ENCODE assay signal across 10 cellular contexts in the genomic region with DNA sequence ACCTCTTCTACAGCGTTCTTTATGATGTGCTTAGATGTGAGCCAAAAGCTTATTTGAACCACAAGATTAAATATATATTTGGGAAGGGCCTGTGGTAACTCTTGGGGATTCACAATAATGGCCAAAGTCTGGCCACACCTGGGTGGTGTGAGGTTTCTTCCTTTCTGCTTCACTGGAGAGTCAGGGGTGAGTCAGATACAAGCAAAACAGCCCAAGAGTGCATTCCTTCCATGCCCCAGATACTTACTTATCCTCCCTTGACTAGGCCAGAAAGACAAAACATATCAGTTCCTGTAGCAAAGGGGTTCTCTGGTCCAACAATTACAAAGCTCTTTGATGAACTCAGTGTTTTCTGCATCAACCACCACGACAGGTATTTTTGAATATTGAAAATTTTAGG. TPM values are rescaled to one million over a fixed set of nuclear protein-coding genes. Genes with fewer than 3 reads are reported as not detected.
DNase-seq lines count a peak whose midpoint lies in the region; ATAC-seq and TF ChIP-seq lines count a peak whose summit lies in the region.
"Had no signal": no experiment of that assay in that cellular context is flagged by ENCODE, and none has a peak within 500 bp of the region (broad histone marks: within the 10 kb centered on the region; RNA-seq: fewer than 3 reads in every experiment).

No MANE protein-coding gene starts in this region.

- peak in 1 of 2 donors; percentile 5 for ATAC-seq in CD4-positive, CD25-positive, alpha-beta regulatory T cell (ENCODE audit: low read depth in 2 of 2)
- ATAC-seq in GM19467 (IDR thresholded peaks at IDR 0.05; ENCODE audit: unreplicated experiment) (peak; percentile 70), HG03571 (IDR thresholded peaks at IDR 0.05; ENCODE audit: unreplicated experiment) (peak; percentile 63), gastrocnemius medialis (no peak)

- peak overlapping the region; percentile 15 to 70 (median 48) for H3K27ac Mint-ChIP-seq in CD4-positive, CD25-positive, alpha-beta regulatory T cell

- no peak for TF ChIP-seq CTCF in esophagus squamous epithelium (IDR thresholded peaks at IDR 0.05)
- TF ChIP-seq CTCF in gastrocnemius medialis (IDR thresholded peaks at IDR 0.05 in 4 of 5, conservative IDR thresholded peaks at IDR 0.05 in 1 of 5), result no peak

- in situ Hi-C loops in gastrocnemius medialis (cut with MboI; ENCODE audit: low sequenced_read_pairs in 4 of 4), result no loop called here

- H3K9me3 ChIP-seq in CD4-positive, CD25-positive, alpha-beta regulatory T cell (ENCODE audit: control insufficient read depth in 2 of 2, low read length in 2 of 2), result no peaks in the 10 kb centered on the region
- H3K9me3 ChIP-seq in esophagus squamous epithelium, result no peaks in the 10 kb centered on the region
- no peaks in the 10 kb centered on the region for H3K9me3 ChIP-seq in gastrocnemius medialis

- H3K4me3 Mint-ChIP-seq in CD4-positive, CD25-positive, alpha-beta regulatory T cell, result peak overlapping the region in 2 of 4 donors; percentile 14 to 31

- DNase-seq in CD4-positive, CD25-positive, alpha-beta regulatory T cell, result peak in 1 of 3 donors; percentile 42
- DNase-seq in esophagus squamous epithelium (lab: John Stamatoyannopoulos, UW) (no peak), NCI-H524 treated with DMSO at 0.1 percent for 48 hours (lab: John Stamatoyannopoulos, UW) (no peak), NCI-H187 treated with DMSO at 0.1 percent for 48 hours (lab: John Stamatoyannopoulos, UW) (no peak), NCI-H2029 treated with DMSO at 0.1 percent for 48 hours (lab: John Stamatoyannopoulos, UW) (no peak), gastrocnemius medialis (no peak)

- H3K27me3 ChIP-seq in CD4-positive, CD25-positive, alpha-beta regulatory T cell (ENCODE audit: control insufficient read depth, insufficient read depth, low read length), result no peaks in the 10 kb centered on the region
- H3K27me3 ChIP-seq in esophagus squamous epithelium (no peaks in the 10 kb centered on the region), gastrocnemius medialis (no peaks in the 10 kb centered on the region)

- peaks cover 48% of the 10 kb centered on the region for H3K36me3 Mint-ChIP-seq in CD4-positive, CD25-positive, alpha-beta regulatory T cell

- TF ChIP-seq POLR2A in esophagus squamous epithelium (IDR thresholded peaks at IDR 0.05) (no peak), gastrocnemius medialis (IDR thresholded peaks at IDR 0.05) (no peak)

- peaks cover 12% of the 10 kb centered on the region for H3K4me1 ChIP-seq in CD4-positive, CD25-positive, alpha-beta regulatory T cell (ENCODE audit: control insufficient read depth, insufficient read depth, low read length, poor library complexity, severe bottlenecking)
- H3K4me1 ChIP-seq in esophagus squamous epithelium, result peaks cover 8 to 51% (median 10%) of the 10 kb centered on the region in 3 donors
- no peaks in the 10 kb centered on the region for H3K4me1 ChIP-seq in gastrocnemius medialis

- peaks cover 31% of the 10 kb centered on the region for H3K36me3 ChIP-seq in CD4-positive, CD25-positive, alpha-beta regulatory T cell (ENCODE audit: control insufficient read depth, insufficient read depth, low read length)
- no peaks in the 10 kb centered on the region for H3K36me3 ChIP-seq in esophagus squamous epithelium
- no peaks in the 10 kb centered on the region for H3K36me3 ChIP-seq in gastrocnemius medialis

- no peaks in the 10 kb centered on the region for H3K9me3 Mint-ChIP-seq in CD4-positive, CD25-positive, alpha-beta regulatory T cell

- H3K27me3 Mint-ChIP-seq in CD4-positive, CD25-positive, alpha-beta regulatory T cell, result no peaks in the 10 kb centered on the region

- intact Hi-C loops in esophagus squamous epithelium (cut with DNase I), result no loop called here
- intact Hi-C loops in gastrocnemius medialis (cut with DNase I; ENCODE audit: low total_unique reads), result no loop called here

- H3K4me3 ChIP-seq in CD4-positive, CD25-positive, alpha-beta regulatory T cell (ENCODE audit: low read depth, low read length), result peak overlapping the region; percentile 2
- H3K4me3 ChIP-seq in esophagus squamous epithelium (peak overlapping the region in 2 of 4 donors; percentile 30 to 32), gastrocnemius medialis (no peak overlapping the region)

- H3K27ac ChIP-seq in CD4-positive, CD25-positive, alpha-beta regulatory T cell (ENCODE audit: insufficient read depth, low read length, poor library complexity, severe bottlenecking), result no peak overlapping the region
- H3K27ac ChIP-seq in esophagus squamous epithelium (peak overlapping the region in 3 of 4 donors; percentile 44 to 67 (median 50)), gastrocnemius medialis (no peak overlapping the region)

- 30 to 60% methylated on average over 2 of the region's 2 CpGs for WGBS in esophagus squamous epithelium, 2 donors

- peaks cover 25 to 45% (median 33%) of the 10 kb centered on the region in 4 donors for H3K4me1 Mint-ChIP-seq in CD4-positive, CD25-positive, alpha-beta regulatory T cell

RNA-seq across cellular contexts. Expression of gene ZBED2, which starts 0.9 kb away (rescaled TPM):
- 0.27 TPM for total RNA-seq in CD4-positive, CD25-positive, alpha-beta regulatory T cell
- under 1 TPM in 3 of 4 donors, not detected in 1; 0.15 to 1.00 (median 0.80) TPM for polyA plus RNA-seq in CD4-positive, CD25-positive, alpha-beta regulatory T cell
- total RNA-seq in esophagus squamous epithelium, result 1 to 10 TPM; 4.2 to 9.4 (median 6.2) TPM
- total RNA-seq in gastrocnemius medialis, result not detected
- total RNA-seq: endothelial cell of umbilical vein, subcutaneous adipose tissue had no signal
- polyA plus RNA-seq: endothelial cell of umbilical vein had no signal

RNA-seq across cellular contexts. Expression of gene CD96, which starts 52.2 kb away (rescaled TPM):
- total RNA-seq in CD4-positive, CD25-positive, alpha-beta regulatory T cell, result 125 TPM
- polyA plus RNA-seq in CD4-positive, CD25-positive, alpha-beta regulatory T cell, result 100 to 1,000 TPM; 104 to 149 (median 130) TPM
- total RNA-seq in esophagus squamous epithelium (1 to 10 TPM; 2.4 to 6.9 (median 2.9) TPM), gastrocnemius medialis (under 1 TPM in 1 of 4 donors, not detected in 3; 0.85 TPM)
- total RNA-seq: endothelial cell of umbilical vein had no signal
- polyA plus RNA-seq: endothelial cell of umbilical vein had no signal

Comparison
In these comparisons a context has a peak if more than half of its experiments do, and no peak if none do; other contexts are left out.
1. ATAC-seq: peak in GM19467 (single experiment) and HG03571 (single experiment); none in gastrocnemius medialis (0 of 2).
2. H3K27ac ChIP-seq: peak in esophagus squamous epithelium (3 of 4); none in CD4-positive, CD25-positive, alpha-beta regulatory T cell (single experiment) and gastrocnemius medialis (0 of 4).
3. RNA of gene CD96, which starts 52.2 kb away (total RNA-seq): 125 TPM in CD4-positive, CD25-positive, alpha-beta regulatory T cell (single experiment); 2.4 to 6.9 TPM in esophagus squamous epithelium and 0.85 TPM in gastrocnemius medialis; every median in the first group is over 10 times any median in the second.